Comparison of ENCODE assay signal across 22 cellular contexts in the genomic region with DNA sequence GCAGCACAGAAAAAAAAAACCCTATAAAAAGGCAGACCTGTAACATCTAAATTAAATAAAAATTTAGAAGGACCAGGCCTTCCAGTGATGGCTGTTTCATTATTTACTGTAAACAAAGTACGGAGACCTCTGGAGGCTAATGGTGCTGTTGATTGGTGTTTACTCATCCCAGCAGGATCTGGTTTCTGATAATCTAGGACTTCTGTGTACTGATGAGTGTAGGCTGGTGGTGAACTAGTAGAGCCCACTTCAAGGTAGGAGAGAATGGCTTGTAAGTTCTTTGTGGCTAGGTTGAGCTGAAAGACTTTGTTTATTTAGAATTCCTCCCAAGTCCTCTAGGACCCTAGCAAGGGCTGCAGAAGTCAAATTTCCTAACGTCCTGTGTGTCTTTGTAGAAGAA.
"Had no signal": no experiment of that assay in that cellular context is flagged by ENCODE, and none has a peak within 500 bp of the region (broad histone marks: within the 10 kb centered on the region; RNA-seq: fewer than 3 reads in every experiment).

No MANE protein-coding gene starts in this region.

- ATAC-seq: esophagus mucosa; gastrocnemius medialis; heart right ventricle; left colon; left ventricle myocardium superior; naive thymus-derived CD8-positive, alpha-beta T cell; psoas muscle; sciatic nerve; stimulated activated naive B cell treated with anti-CD40 and anti-IgM and Interleukin-4, amounts not matched to agents 10 μg/mL and 1 μg/mL and 100 μg/mL, for 72 hours; stimulated activated naive CD8-positive, alpha-beta T cell treated with anti-CD3 and anti-CD28 coated beads, Interleukin-15, amount 100 ng/mL, for 72 hours had no signal

- H3K4me1 Mint-ChIP-seq: immature natural killer cell; naive thymus-derived CD8-positive, alpha-beta T cell; stimulated activated naive B cell treated with anti-CD40 and anti-IgM and Interleukin-4, amounts not matched to agents 10 μg/mL and 1 μg/mL and 100 μg/mL, for 72 hours; stimulated activated naive CD8-positive, alpha-beta T cell treated with anti-CD3 and anti-CD28 coated beads, Interleukin-15, amount 100 ng/mL, for 72 hours had no signal

- H3K27me3 Mint-ChIP-seq: stimulated activated naive B cell treated with anti-CD40 and anti-IgM and Interleukin-4, amounts not matched to agents 10 μg/mL and 1 μg/mL and 100 μg/mL, for 72 hours; stimulated activated naive CD8-positive, alpha-beta T cell treated with anti-CD3 and anti-CD28 coated beads, Interleukin-15, amount 100 ng/mL, for 72 hours had no signal

- DNase-seq: cortex of kidney; dorsolateral prefrontal cortex; effector CD8-positive, alpha-beta T cell; gastrocnemius medialis; heart right ventricle; immature natural killer cell; left colon; left ventricle myocardium superior; mesenchymal stem cell; naive thymus-derived CD8-positive, alpha-beta T cell; psoas muscle; retina; stimulated activated CD4-positive, alpha-beta T cell treated with anti-CD3 and anti-CD28 coated beads, Interleukin-2, amount 100 ng/mL, for 24 hours; stimulated activated CD4-positive, alpha-beta T cell treated with anti-CD3 and anti-CD28 coated beads, Interleukin-4, amount 100 ng/mL, for 4 hours; stimulated activated naive B cell treated with anti-CD40 and anti-IgM and Interleukin-4, amounts not matched to agents 10 μg/mL and 1 μg/mL and 100 μg/mL, for 72 hours; stimulated activated naive CD8-positive, alpha-beta T cell treated with anti-CD3 and anti-CD28 coated beads, Interleukin-15, amount 100 ng/mL, for 72 hours; trophoblast cell had no signal

- H3K27ac Mint-ChIP-seq: immature natural killer cell; naive thymus-derived CD8-positive, alpha-beta T cell; stimulated activated naive B cell treated with anti-CD40 and anti-IgM and Interleukin-4, amounts not matched to agents 10 μg/mL and 1 μg/mL and 100 μg/mL, for 72 hours; stimulated activated naive CD8-positive, alpha-beta T cell treated with anti-CD3 and anti-CD28 coated beads, Interleukin-15, amount 100 ng/mL, for 72 hours had no signal

- H3K36me3 Mint-ChIP-seq: immature natural killer cell; naive thymus-derived CD8-positive, alpha-beta T cell; stimulated activated naive B cell treated with anti-CD40 and anti-IgM and Interleukin-4, amounts not matched to agents 10 μg/mL and 1 μg/mL and 100 μg/mL, for 72 hours had no signal

- H3K27me3 ChIP-seq: gastrocnemius medialis, heart right ventricle, neutrophil had no signal

- H3K27ac ChIP-seq: dorsolateral prefrontal cortex, gastrocnemius medialis, heart right ventricle, neutrophil, psoas muscle, thoracic aorta had no signal

- H3K36me3 ChIP-seq: gastrocnemius medialis, heart right ventricle, neutrophil, thoracic aorta had no signal

- H3K4me3 ChIP-seq: dorsolateral prefrontal cortex, gastrocnemius medialis, heart right ventricle, lung, psoas muscle, thoracic aorta had no signal

- H3K4me3 Mint-ChIP-seq: immature natural killer cell; naive thymus-derived CD8-positive, alpha-beta T cell; stimulated activated naive B cell treated with anti-CD40 and anti-IgM and Interleukin-4, amounts not matched to agents 10 μg/mL and 1 μg/mL and 100 μg/mL, for 72 hours; stimulated activated naive CD8-positive, alpha-beta T cell treated with anti-CD3 and anti-CD28 coated beads, Interleukin-15, amount 100 ng/mL, for 72 hours had no signal

- H3K9me3 ChIP-seq: gastrocnemius medialis, heart right ventricle, neutrophil, psoas muscle, thoracic aorta had no signal

- H3K4me1 ChIP-seq: gastrocnemius medialis, heart right ventricle, psoas muscle had no signal
